2 cellular contexts compared by ENCODE assay signal in the genomic region with DNA sequence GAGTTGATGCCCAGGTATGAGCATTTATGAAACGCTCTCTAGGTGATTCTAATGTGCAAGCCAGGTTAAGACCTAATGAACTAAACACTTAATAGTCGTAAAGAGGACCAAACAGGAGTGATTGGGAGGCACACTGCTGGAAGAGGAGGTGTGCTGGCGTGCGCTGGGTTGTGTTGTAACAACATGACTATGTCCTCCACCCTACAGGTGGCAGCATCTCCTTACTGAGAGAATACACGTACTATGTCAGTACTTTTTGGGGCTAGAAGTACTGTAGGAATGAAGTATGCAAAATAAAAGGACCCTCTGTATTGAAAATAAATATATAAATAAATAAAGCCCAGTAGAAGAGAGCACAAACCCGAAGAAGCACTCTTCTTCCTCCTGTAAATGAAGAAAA.
A peak's percentile ranks its signal among the peaks of the same experiment; 100 is the strongest.
TF ChIP-seq lines count a peak whose summit lies in the region.

No MANE protein-coding gene starts in this region.

TF ChIP-seq in GM23338, 12 proteins besides CTCF, POLR2A, EP300 and RAD21 (continues in another document):
- TF ChIP-seq ZNF114 (CRISPR knock-in tag; IDR thresholded peaks at IDR 0.05) (no peak), NANOG (IDR thresholded peaks at IDR 0.05; ENCODE audit: borderline replicate concordance) (no peak), JUNB (IDR thresholded peaks at IDR 0.05; ENCODE audit: unreplicated experiment) (no peak), ZNF331 (CRISPR knock-in tag; IDR thresholded peaks at IDR 0.05; ENCODE audit: low read depth) (no peak), CREB1 (CRISPR knock-in tag; IDR thresholded peaks at IDR 0.05; ENCODE audit: low read depth) (no peak), EZH2 (IDR thresholded peaks at IDR 0.05; ENCODE audit: low read depth, unreplicated experiment) (no peak), STAT1 (IDR thresholded peaks at IDR 0.05; ENCODE audit: unreplicated experiment) (no peak)
- TF ChIP-seq, protein P1, sequence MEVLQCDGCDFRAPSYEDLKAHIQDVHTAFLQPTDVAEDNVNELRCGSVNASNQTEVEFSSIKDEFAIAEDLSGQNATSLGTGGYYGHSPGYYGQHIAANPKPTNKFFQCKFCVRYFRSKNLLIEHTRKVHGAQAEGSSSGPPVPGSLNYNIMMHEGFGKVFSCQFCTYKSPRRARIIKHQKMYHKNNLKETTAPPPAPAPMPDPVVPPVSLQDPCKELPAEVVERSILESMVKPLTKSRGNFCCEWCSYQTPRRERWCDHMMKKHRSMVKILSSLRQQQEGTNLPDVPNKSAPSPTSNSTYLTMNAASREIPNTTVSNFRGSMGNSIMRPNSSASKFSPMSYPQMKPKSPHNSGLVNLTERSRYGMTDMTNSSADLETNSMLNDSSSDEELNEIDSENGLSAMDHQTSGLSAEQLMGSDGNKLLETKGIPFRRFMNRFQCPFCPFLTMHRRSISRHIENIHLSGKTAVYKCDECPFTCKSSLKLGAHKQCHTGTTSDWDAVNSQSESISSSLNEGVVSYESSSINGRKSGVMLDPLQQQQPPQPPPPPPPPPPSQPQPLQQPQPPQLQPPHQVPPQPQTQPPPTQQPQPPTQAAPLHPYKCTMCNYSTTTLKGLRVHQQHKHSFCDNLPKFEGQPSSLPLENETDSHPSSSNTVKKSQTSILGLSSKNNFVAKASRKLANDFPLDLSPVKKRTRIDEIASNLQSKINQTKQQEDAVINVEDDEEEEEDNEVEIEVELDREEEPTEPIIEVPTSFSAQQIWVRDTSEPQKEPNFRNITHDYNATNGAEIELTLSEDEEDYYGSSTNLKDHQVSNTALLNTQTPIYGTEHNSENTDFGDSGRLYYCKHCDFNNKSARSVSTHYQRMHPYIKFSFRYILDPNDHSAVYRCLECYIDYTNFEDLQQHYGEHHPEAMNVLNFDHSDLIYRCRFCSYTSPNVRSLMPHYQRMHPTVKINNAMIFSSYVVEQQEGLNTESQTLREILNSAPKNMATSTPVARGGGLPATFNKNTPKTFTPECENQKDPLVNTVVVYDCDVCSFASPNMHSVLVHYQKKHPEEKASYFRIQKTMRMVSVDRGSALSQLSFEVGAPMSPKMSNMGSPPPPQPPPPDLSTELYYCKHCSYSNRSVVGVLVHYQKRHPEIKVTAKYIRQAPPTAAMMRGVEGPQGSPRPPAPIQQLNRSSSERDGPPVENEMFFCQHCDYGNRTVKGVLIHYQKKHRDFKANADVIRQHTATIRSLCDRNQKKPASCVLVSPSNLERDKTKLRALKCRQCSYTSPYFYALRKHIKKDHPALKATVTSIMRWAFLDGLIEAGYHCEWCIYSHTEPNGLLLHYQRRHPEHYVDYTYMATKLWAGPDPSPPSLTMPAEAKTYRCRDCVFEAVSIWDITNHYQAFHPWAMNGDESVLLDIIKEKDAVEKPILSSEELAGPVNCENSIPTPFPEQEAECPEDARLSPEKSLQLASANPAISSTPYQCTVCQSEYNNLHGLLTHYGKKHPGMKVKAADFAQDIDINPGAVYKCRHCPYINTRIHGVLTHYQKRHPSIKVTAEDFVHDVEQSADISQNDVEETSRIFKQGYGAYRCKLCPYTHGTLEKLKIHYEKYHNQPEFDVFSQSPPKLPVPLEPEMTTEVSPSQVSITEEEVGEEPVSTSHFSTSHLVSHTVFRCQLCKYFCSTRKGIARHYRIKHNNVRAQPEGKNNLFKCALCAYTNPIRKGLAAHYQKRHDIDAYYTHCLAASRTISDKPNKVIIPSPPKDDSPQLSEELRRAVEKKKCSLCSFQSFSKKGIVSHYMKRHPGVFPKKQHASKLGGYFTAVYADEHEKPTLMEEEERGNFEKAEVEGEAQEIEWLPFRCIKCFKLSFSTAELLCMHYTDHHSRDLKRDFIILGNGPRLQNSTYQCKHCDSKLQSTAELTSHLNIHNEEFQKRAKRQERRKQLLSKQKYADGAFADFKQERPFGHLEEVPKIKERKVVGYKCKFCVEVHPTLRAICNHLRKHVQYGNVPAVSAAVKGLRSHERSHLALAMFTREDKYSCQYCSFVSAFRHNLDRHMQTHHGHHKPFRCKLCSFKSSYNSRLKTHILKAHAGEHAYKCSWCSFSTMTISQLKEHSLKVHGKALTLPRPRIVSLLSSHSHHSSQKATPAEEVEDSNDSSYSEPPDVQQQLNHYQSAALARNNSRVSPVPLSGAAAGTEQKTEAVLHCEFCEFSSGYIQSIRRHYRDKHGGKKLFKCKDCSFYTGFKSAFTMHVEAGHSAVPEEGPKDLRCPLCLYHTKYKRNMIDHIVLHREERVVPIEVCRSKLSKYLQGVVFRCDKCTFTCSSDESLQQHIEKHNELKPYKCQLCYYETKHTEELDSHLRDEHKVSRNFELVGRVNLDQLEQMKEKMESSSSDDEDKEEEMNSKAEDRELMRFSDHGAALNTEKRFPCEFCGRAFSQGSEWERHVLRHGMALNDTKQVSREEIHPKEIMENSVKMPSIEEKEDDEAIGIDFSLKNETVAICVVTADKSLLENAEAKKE (CRISPR knock-in tag; IDR thresholded peaks at IDR 0.05): no peak
- TF ChIP-seq, protein P2, sequence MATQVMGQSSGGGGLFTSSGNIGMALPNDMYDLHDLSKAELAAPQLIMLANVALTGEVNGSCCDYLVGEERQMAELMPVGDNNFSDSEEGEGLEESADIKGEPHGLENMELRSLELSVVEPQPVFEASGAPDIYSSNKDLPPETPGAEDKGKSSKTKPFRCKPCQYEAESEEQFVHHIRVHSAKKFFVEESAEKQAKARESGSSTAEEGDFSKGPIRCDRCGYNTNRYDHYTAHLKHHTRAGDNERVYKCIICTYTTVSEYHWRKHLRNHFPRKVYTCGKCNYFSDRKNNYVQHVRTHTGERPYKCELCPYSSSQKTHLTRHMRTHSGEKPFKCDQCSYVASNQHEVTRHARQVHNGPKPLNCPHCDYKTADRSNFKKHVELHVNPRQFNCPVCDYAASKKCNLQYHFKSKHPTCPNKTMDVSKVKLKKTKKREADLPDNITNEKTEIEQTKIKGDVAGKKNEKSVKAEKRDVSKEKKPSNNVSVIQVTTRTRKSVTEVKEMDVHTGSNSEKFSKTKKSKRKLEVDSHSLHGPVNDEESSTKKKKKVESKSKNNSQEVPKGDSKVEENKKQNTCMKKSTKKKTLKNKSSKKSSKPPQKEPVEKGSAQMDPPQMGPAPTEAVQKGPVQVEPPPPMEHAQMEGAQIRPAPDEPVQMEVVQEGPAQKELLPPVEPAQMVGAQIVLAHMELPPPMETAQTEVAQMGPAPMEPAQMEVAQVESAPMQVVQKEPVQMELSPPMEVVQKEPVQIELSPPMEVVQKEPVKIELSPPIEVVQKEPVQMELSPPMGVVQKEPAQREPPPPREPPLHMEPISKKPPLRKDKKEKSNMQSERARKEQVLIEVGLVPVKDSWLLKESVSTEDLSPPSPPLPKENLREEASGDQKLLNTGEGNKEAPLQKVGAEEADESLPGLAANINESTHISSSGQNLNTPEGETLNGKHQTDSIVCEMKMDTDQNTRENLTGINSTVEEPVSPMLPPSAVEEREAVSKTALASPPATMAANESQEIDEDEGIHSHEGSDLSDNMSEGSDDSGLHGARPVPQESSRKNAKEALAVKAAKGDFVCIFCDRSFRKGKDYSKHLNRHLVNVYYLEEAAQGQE (IDR thresholded peaks at IDR 0.05; ENCODE audit: unreplicated experiment): no peak
- TF ChIP-seq, protein P3, sequence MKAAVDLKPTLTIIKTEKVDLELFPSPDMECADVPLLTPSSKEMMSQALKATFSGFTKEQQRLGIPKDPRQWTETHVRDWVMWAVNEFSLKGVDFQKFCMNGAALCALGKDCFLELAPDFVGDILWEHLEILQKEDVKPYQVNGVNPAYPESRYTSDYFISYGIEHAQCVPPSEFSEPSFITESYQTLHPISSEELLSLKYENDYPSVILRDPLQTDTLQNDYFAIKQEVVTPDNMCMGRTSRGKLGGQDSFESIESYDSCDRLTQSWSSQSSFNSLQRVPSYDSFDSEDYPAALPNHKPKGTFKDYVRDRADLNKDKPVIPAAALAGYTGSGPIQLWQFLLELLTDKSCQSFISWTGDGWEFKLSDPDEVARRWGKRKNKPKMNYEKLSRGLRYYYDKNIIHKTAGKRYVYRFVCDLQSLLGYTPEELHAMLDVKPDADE (IDR thresholded peaks at IDR 0.05): no peak

TF ChIP-seq in H1, 55 proteins besides CTCF, POLR2A, EP300 and RAD21:
- TF ChIP-seq CEBPB (IDR thresholded peaks at IDR 0.05; ENCODE audit: low read depth, low read length): 0 out of 2 replicates have a peak, but pooled peaks have one; percentile 29
- no peak for TF ChIP-seq CBX5 (IDR thresholded peaks at IDR 0.05; ENCODE audit: low read depth, low read length)
- no peak for TF ChIP-seq HDAC6 (IDR thresholded peaks at IDR 0.05; ENCODE audit: low read depth, low read length)
